ENCODE assay signal across 17 cellular contexts in genomic region chr1:9080704-9081291, GRCh38. TPM values are rescaled to one million over a fixed set of nuclear protein-coding genes. Genes with fewer than 3 reads are reported as not detected.
DNase-seq lines count a peak whose midpoint lies in the region; ATAC-seq and TF ChIP-seq lines count a peak whose summit lies in the region.
"Had no signal": no experiment of that assay in that cellular context is flagged by ENCODE, and none has a peak within 500 bp of the region (broad histone marks: within the 10 kb centered on the region; RNA-seq: fewer than 3 reads in every experiment).

No MANE protein-coding gene starts in this region.

- no peak overlapping the region for H3K4me3 ChIP-seq in GM23338
- H3K4me3 ChIP-seq in thyroid gland (replicated peaks in 1 of 3) = no peak overlapping the region
- H3K4me3 ChIP-seq: lung, sigmoid colon had no signal

- peaks cover 3% of the 10 kb centered on the region for H3K27me3 Mint-ChIP-seq in GM23338 (ENCODE audit: insufficient read depth, low read depth, poor library complexity)
- no peaks in the 10 kb centered on the region for H3K27me3 Mint-ChIP-seq in chondrocyte (ENCODE audit: low read depth)

- no peak for ATAC-seq in GM23338
- no peak for ATAC-seq in GM18858 (IDR thresholded peaks at IDR 0.05; ENCODE audit: unreplicated experiment)
- no peak for ATAC-seq in HG02970 (IDR thresholded peaks at IDR 0.05; ENCODE audit: low FRiP score, unreplicated experiment)

- H3F3A ChIP-seq in GM23338 (replicated peaks; ENCODE audit: low read depth) = no peaks in the 10 kb centered on the region

- H2AFZ ChIP-seq in GM23338 = peak overlapping the region; percentile 38

- TF ChIP-seq POLR2A in thyroid gland (IDR thresholded peaks at IDR 0.05) = no peak

- H3K4me1 Mint-ChIP-seq in GM23338 (peaks cover 7% of the 10 kb centered on the region; the same call in 2 of the 3 replicates), chondrocyte (ENCODE audit: low read depth) (peaks cover 42% of the 10 kb centered on the region)
- H3K4me1 Mint-ChIP-seq: neural crest cell had no signal

- H3K4me2 ChIP-seq in GM23338 = no peak overlapping the region

- no peak for DNase-seq in GM23338 (ENCODE audit: low spot score)
- DNase-seq in NAMALWA (ENCODE audit: low spot score) = peak; percentile 43
- peak; percentile 13 for DNase-seq in chondrocyte (ENCODE audit: low spot score)
- peak; percentile 44 to 53 for DNase-seq in thyroid gland
- DNase-seq in activated CD4-positive, alpha-beta T cell treated with anti-CD3 and anti-CD28 coated beads for 4 hours = no peak
- DNase-seq: activated naive CD4-positive, alpha-beta T cell treated with Interleukin-2 at 50 U/mL for 16 hours; NCI-H1694; NCI-H524 treated with DMSO at 0.1 percent for 48 hours; SHP77; sigmoid colon had no signal

- no peaks in the 10 kb centered on the region for H3K79me2 ChIP-seq in GM23338 (replicated peaks; ENCODE audit: insufficient read depth)

- H3K4me1 ChIP-seq in GM23338 (ENCODE audit: insufficient read depth) = no peaks in the 10 kb centered on the region; the same call in 1 of the 2 replicates
- H3K4me1 ChIP-seq in thyroid gland = peaks cover 0 to 14% of the 10 kb centered on the region in 2 donors

- 82 to 86% methylated on average over 6 of the region's 6 CpGs for WGBS in thyroid gland, 2 donors

- intact Hi-C loops in thyroid gland (cut with DNase I) = no loop called here

- H3K27ac Mint-ChIP-seq in GM23338 (no peak overlapping the region), chondrocyte (ENCODE audit: unreplicated experiment) (no peak overlapping the region)
- H3K27ac Mint-ChIP-seq: CD4-positive, CD25-positive, alpha-beta regulatory T cell had no signal

- H3K9me2 ChIP-seq in GM23338 (ENCODE audit: insufficient read depth) = no peaks in the 10 kb centered on the region

- H3K36me3 ChIP-seq in GM23338 (ENCODE audit: insufficient read depth) (no peaks in the 10 kb centered on the region), thyroid gland (no peaks in the 10 kb centered on the region)
- H3K36me3 ChIP-seq: sigmoid colon had no signal

- H3K4me3 Mint-ChIP-seq in GM23338 = no peak overlapping the region
- no peak overlapping the region for H3K4me3 Mint-ChIP-seq in chondrocyte (ENCODE audit: unreplicated experiment)
- H3K4me3 Mint-ChIP-seq: CD4-positive, CD25-positive, alpha-beta regulatory T cell; neural crest cell had no signal

- H3K36me3 Mint-ChIP-seq in GM23338 (ENCODE audit: low read depth) (no peaks in the 10 kb centered on the region), chondrocyte (ENCODE audit: low read depth) (no peaks in the 10 kb centered on the region)
- H3K36me3 Mint-ChIP-seq: CD4-positive, CD25-positive, alpha-beta regulatory T cell had no signal

- TF ChIP-seq CTCF in GM23338 (conservative IDR thresholded peaks at IDR 0.05; ENCODE audit: low read depth in 2 of 2) (no peak), chondrocyte (IDR thresholded peaks at IDR 0.05) (no peak), thyroid gland (IDR thresholded peaks at IDR 0.05) (no peak)

- H4K20me1 ChIP-seq in GM23338 (replicated peaks; ENCODE audit: insufficient read depth) = no peaks in the 10 kb centered on the region

- no peaks in the 10 kb centered on the region for H3K9me3 ChIP-seq in thyroid gland
- H3K9me3 ChIP-seq: sigmoid colon had no signal

- no peak overlapping the region for H3K27ac ChIP-seq in GM23338 (ENCODE audit: low read depth)
- no peak overlapping the region for H3K27ac ChIP-seq in thyroid gland
- H3K27ac ChIP-seq: sigmoid colon had no signal

- H3K27me3 ChIP-seq in GM23338 (ENCODE audit: insufficient read depth) (no peaks in the 10 kb centered on the region), thyroid gland (no peaks in the 10 kb centered on the region)
- H3K27me3 ChIP-seq: sigmoid colon had no signal

- H3K9me3 Mint-ChIP-seq in GM23338 = peaks cover 2% of the 10 kb centered on the region; the same call in 1 of the 3 replicates
- no peaks in the 10 kb centered on the region for H3K9me3 Mint-ChIP-seq in chondrocyte (ENCODE audit: low read depth)
- H3K9me3 Mint-ChIP-seq: CD4-positive, CD25-positive, alpha-beta regulatory T cell; neural crest cell had no signal

TF ChIP-seq in GM23338, 12 proteins besides CTCF, POLR2A, EP300 and RAD21 (continues in another document):
- TF ChIP-seq EZH2phosphoT487 (IDR thresholded peaks at IDR 0.05; ENCODE audit: unreplicated experiment) (no peak), ZNF331 (CRISPR knock-in tag; IDR thresholded peaks at IDR 0.05; ENCODE audit: low read depth) (no peak), JUNB (IDR thresholded peaks at IDR 0.05; ENCODE audit: unreplicated experiment) (no peak), REST (IDR thresholded peaks at IDR 0.05; ENCODE audit: unreplicated experiment) (no peak), EZH2 (IDR thresholded peaks at IDR 0.05; ENCODE audit: low read depth, unreplicated experiment) (no peak), POLR2AphosphoS5 (IDR thresholded peaks at IDR 0.05; ENCODE audit: low read depth) (no peak), CREB1 (CRISPR knock-in tag; IDR thresholded peaks at IDR 0.05; ENCODE audit: low read depth) (no peak), ETS1 (IDR thresholded peaks at IDR 0.05) (no peak)

RNA-seq across cellular contexts. Expression of gene SLC2A5, which starts 11.4 kb away (rescaled TPM):
- 0.03 TPM in 1 of 2 replicates, not detected in the other for total RNA-seq in GM23338 (2014; rRNA removed; shearing (Covaris generic))
- not detected in 2 replicates for polyA plus RNA-seq in GM23338 (2016; fragmentation: Nextera tagmentation; extraction: Ambion mirVana)
- 0.27 to 0.73 TPM (median 0.41 TPM) in 3 replicates for total RNA-seq in chondrocyte
- total RNA-seq in thyroid gland = 1 to 10 TPM in 1 of 4 donors, under 1 TPM in 3; 0.73 to 1.1 (median 0.88) TPM
- total RNA-seq: activated CD8-positive, alpha-beta memory T cell treated with anti-CD3 and anti-CD28 coated beads for 36 hours; neural crest cell had no signal

RNA-seq across cellular contexts. Expression of gene GPR157, which starts 48.1 kb away (rescaled TPM):
- 3.9 and 4.2 TPM in 2 replicates for total RNA-seq in GM23338 (2014; rRNA removed; shearing (Covaris generic))
- 0.81 and 0.85 TPM in 2 replicates for polyA plus RNA-seq in GM23338 (2016; fragmentation: Nextera tagmentation; extraction: Ambion mirVana)
- total RNA-seq in chondrocyte = 1.9 to 8.2 TPM (median 6.9 TPM) in 3 replicates
- 10 to 100 TPM in 1 of 4 donors, 1 to 10 TPM in 3; 5.6 to 10.4 (median 7.3) TPM for total RNA-seq in thyroid gland

RNA-seq across cellular contexts. Expression of gene SLC2A7, which starts 54.6 kb away (rescaled TPM):
- total RNA-seq in GM23338 (2014; rRNA removed; shearing (Covaris generic)) = not detected in 2 replicates
- polyA plus RNA-seq in GM23338 (2016; fragmentation: Nextera tagmentation; extraction: Ambion mirVana) = not detected in 2 replicates
- total RNA-seq in chondrocyte (not detected in 3 replicates), thyroid gland (under 1 TPM in 2 of 4 donors, not detected in 2; 0.22 to 0.58 TPM)
- total RNA-seq: activated CD8-positive, alpha-beta memory T cell treated with anti-CD3 and anti-CD28 coated beads for 36 hours; cardiac septum; CD4-positive, CD25-positive, alpha-beta regulatory T cell; lung; neural crest cell; sigmoid colon had no signal
- polyA plus RNA-seq: CD4-positive, CD25-positive, alpha-beta regulatory T cell had no signal

Comparison
In these comparisons a context has a peak if more than half of its experiments do, and no peak if none do; other contexts are left out.
1. DNase-seq: peak in NAMALWA (single experiment), chondrocyte (single experiment) and thyroid gland (2 of 2); none in GM23338 (single experiment) and activated CD4-positive, alpha-beta T cell treated with anti-CD3 and anti-CD28 coated beads for 4 hours (0 of 2).